9 cellular contexts compared by ENCODE assay signal in genomic region chr1:66364578-66365391, GRCh38.
DNase-seq lines count a peak whose midpoint lies in the region; ATAC-seq and TF ChIP-seq lines count a peak whose summit lies in the region.
"Had no signal": no experiment of that assay in that cellular context is flagged by ENCODE, and none has a peak within 500 bp of the region (broad histone marks: within the 10 kb centered on the region; RNA-seq: fewer than 3 reads in every experiment).

No MANE protein-coding gene starts in this region.

- DNase-seq in stimulated activated CD4-positive, alpha-beta T cell treated with anti-CD3 and anti-CD28 coated beads, Interleukin-4, amount 100 ng/mL, for 24 hours = peak; percentile 54
- DNase-seq in stimulated activated CD4-positive, alpha-beta T cell treated with anti-CD3 and anti-CD28 coated beads, Interleukin-2, amount 100 ng/mL, for 48 hours = no peak
- no peak for DNase-seq in activated T-helper 1 cell treated with anti-CD3 and anti-CD28 coated beads, Interleukin-12 subunit alpha, Interleukin-12 subunit beta, Interleukin-2, Interleukin-4 antibody, amounts not matched to agents 30 ng/mL and 10 ng/mL and 1 ng/mL, durations not matched to agents 14 hours and 24 hours and 36 hours (ENCODE audit: low spot score)
- DNase-seq in type B pancreatic cell (ENCODE audit: extremely low spot score, unreplicated experiment) (no peak), pons (ENCODE audit: low spot score) (no peak), NCI-H2029 (lab: John Stamatoyannopoulos, UW) (no peak)
- DNase-seq in stimulated activated CD4-positive, alpha-beta T cell treated with anti-CD3 and anti-CD28 coated beads, Interleukin-12 subunit alpha, Interleukin-12 subunit beta, amount 100 ng/mL, for 4 hours = no peak
- DNase-seq: left cardiac atrium had no signal

- ATAC-seq in HG02884 (IDR thresholded peaks at IDR 0.05; ENCODE audit: unreplicated experiment) = peak; percentile 70

- H3K27ac Mint-ChIP-seq in activated T-helper 1 cell treated with anti-CD3 and anti-CD28 coated beads, Interleukin-12 subunit alpha, Interleukin-12 subunit beta, Interleukin-2, Interleukin-4 antibody, amounts not matched to agents 30 ng/mL and 10 ng/mL and 1 ng/mL, durations not matched to agents 14 hours and 24 hours and 36 hours = peak overlapping the region; percentile 13
- peak overlapping the region; percentile 63 for H3K27ac Mint-ChIP-seq in type B pancreatic cell

- H3K27me3 Mint-ChIP-seq in activated T-helper 1 cell treated with anti-CD3 and anti-CD28 coated beads, Interleukin-12 subunit alpha, Interleukin-12 subunit beta, Interleukin-2, Interleukin-4 antibody, amounts not matched to agents 30 ng/mL and 10 ng/mL and 1 ng/mL, durations not matched to agents 14 hours and 24 hours and 36 hours (ENCODE audit: insufficient read depth) = no peaks in the 10 kb centered on the region
- H3K27me3 Mint-ChIP-seq in type B pancreatic cell = no peaks in the 10 kb centered on the region

- intact Hi-C loops in activated T-helper 1 cell treated with anti-CD3 and anti-CD28 coated beads, Interleukin-12 subunit alpha, Interleukin-12 subunit beta, Interleukin-2, Interleukin-4 antibody, amounts not matched to agents 30 ng/mL and 10 ng/mL and 1 ng/mL, durations not matched to agents 14 hours and 24 hours and 36 hours (cut with micrococcal nuclease) = no loop called here

- H3K9me3 Mint-ChIP-seq in activated T-helper 1 cell treated with anti-CD3 and anti-CD28 coated beads, Interleukin-12 subunit alpha, Interleukin-12 subunit beta, Interleukin-2, Interleukin-4 antibody, amounts not matched to agents 30 ng/mL and 10 ng/mL and 1 ng/mL, durations not matched to agents 14 hours and 24 hours and 36 hours = no peaks in the 10 kb centered on the region
- no peaks in the 10 kb centered on the region for H3K9me3 Mint-ChIP-seq in type B pancreatic cell

- peaks cover 84% of the 10 kb centered on the region for H3K4me1 Mint-ChIP-seq in activated T-helper 1 cell treated with anti-CD3 and anti-CD28 coated beads, Interleukin-12 subunit alpha, Interleukin-12 subunit beta, Interleukin-2, Interleukin-4 antibody, amounts not matched to agents 30 ng/mL and 10 ng/mL and 1 ng/mL, durations not matched to agents 14 hours and 24 hours and 36 hours (ENCODE audit: low read depth)
- peaks cover 8% of the 10 kb centered on the region for H3K4me1 Mint-ChIP-seq in type B pancreatic cell (ENCODE audit: unreplicated experiment)

- H3K36me3 Mint-ChIP-seq in activated T-helper 1 cell treated with anti-CD3 and anti-CD28 coated beads, Interleukin-12 subunit alpha, Interleukin-12 subunit beta, Interleukin-2, Interleukin-4 antibody, amounts not matched to agents 30 ng/mL and 10 ng/mL and 1 ng/mL, durations not matched to agents 14 hours and 24 hours and 36 hours (ENCODE audit: low read depth) = peaks cover 77% of the 10 kb centered on the region
- H3K36me3 Mint-ChIP-seq in type B pancreatic cell = peaks cover 3% of the 10 kb centered on the region

- no peak overlapping the region for H3K4me3 Mint-ChIP-seq in activated T-helper 1 cell treated with anti-CD3 and anti-CD28 coated beads, Interleukin-12 subunit alpha, Interleukin-12 subunit beta, Interleukin-2, Interleukin-4 antibody, amounts not matched to agents 30 ng/mL and 10 ng/mL and 1 ng/mL, durations not matched to agents 14 hours and 24 hours and 36 hours
- peak overlapping the region; percentile 34 for H3K4me3 Mint-ChIP-seq in type B pancreatic cell

- TF ChIP-seq CTCF in type B pancreatic cell (conservative IDR thresholded peaks at IDR 0.05) = no peak
